Comparison of ENCODE assay signal across 8 cellular contexts in the genomic region with DNA sequence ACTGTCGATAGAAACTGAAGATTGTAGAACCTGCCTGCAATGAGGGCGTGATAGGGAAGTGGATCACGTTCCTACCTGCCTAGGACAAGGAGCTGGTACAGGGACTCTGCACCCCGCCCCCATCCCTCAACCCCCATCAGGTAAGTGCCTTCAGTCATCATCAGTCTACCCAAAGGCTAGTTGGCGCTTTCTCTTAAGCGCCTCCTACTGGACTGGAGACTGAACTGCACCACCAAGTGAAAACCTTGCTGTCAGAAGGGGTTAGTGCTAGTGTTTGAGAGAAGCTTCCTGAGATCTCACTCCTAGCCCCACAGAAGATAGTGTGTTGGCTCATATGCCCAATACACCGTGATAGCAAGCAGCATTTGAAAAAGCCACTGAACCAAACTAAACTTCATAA.
DNase-seq lines count a peak whose midpoint lies in the region; ATAC-seq and TF ChIP-seq lines count a peak whose summit lies in the region.

No MANE protein-coding gene starts in this region.

- TF ChIP-seq CTCF in GM12865 (IDR thresholded peaks at IDR 0.05; ENCODE audit: insufficient read depth, low read depth, low read length, missing control alignments) (peak; percentile 74), fibroblast of the aortic adventitia (IDR thresholded peaks at IDR 0.05; ENCODE audit: insufficient read depth, low read length) (peak; percentile 33)

- H3K4me3 ChIP-seq in GM12865 (ENCODE audit: low read depth, low read length) (no peak overlapping the region), fibroblast of the aortic adventitia (ENCODE audit: low read depth, low read length) (no peak overlapping the region)

- intact Hi-C loops in left ventricle myocardium superior (cut with micrococcal nuclease): no loop called here

- DNase-seq in GM12865 (ENCODE audit: low read depth): peak; percentile 54
- DNase-seq in HT1080 (ENCODE audit: low read depth): peak; percentile 3
- no peak for DNase-seq in fibroblast of the aortic adventitia (ENCODE audit: low read depth)
- no peak for DNase-seq in left ventricle myocardium superior
- DNase-seq in DMS153 (lab: John Stamatoyannopoulos, UW): no peak
- DNase-seq in activated CD4-positive, CD25-positive, alpha-beta regulatory T cell treated with anti-CD3 and anti-CD28 coated beads, Interleukin-2, amount 50 U/mL, for 72 hours: no peak
- no peak for DNase-seq in NCI-H774 (lab: John Stamatoyannopoulos, UW)

- peak; percentile 90 for ATAC-seq in GM21360 (IDR thresholded peaks at IDR 0.05; ENCODE audit: unreplicated experiment)
- ATAC-seq in left ventricle myocardium superior: no peak

Comparison
In these comparisons a context has a peak if more than half of its experiments do, and no peak if none do; other contexts are left out.
1. DNase-seq: peak in GM12865 (single experiment) and HT1080 (single experiment); none in fibroblast of the aortic adventitia (single experiment), left ventricle myocardium superior (single experiment), DMS153 (single experiment), activated CD4-positive, CD25-positive, alpha-beta regulatory T cell treated with anti-CD3 and anti-CD28 coated beads, Interleukin-2, amount 50 U/mL, for 72 hours (single experiment) and NCI-H774 (single experiment).